In genomic region chr1:183841950-183842816, GRCh38 we compare ENCODE assay signal across 7 cellular contexts. TPM values are rescaled to one million over a fixed set of nuclear protein-coding genes. Genes with fewer than 3 reads are reported as not detected.
DNase-seq lines count a peak whose midpoint lies in the region; ATAC-seq lines count a peak whose summit lies in the region.

No MANE protein-coding gene starts in this region.

- H3K27ac Mint-ChIP-seq in activated naive CD8-positive, alpha-beta T cell treated with anti-CD3 and anti-CD28 coated beads for 36 hours = peak overlapping the region; percentile 87
- peak overlapping the region in 1 of 6 donors; percentile 14 for H3K27ac Mint-ChIP-seq in immature natural killer cell

- H3K4me3 Mint-ChIP-seq in activated naive CD8-positive, alpha-beta T cell treated with anti-CD3 and anti-CD28 coated beads for 36 hours = peak overlapping the region; percentile 42
- peak overlapping the region in 3 of 5 donors; percentile 2 to 20 (median 13) for H3K4me3 Mint-ChIP-seq in immature natural killer cell

- peaks cover 25% of the 10 kb centered on the region for H3K4me1 Mint-ChIP-seq in activated naive CD8-positive, alpha-beta T cell treated with anti-CD3 and anti-CD28 coated beads for 36 hours
- H3K4me1 Mint-ChIP-seq in immature natural killer cell = peaks cover 6 to 11% of the 10 kb centered on the region in 2 donors

- no peaks in the 10 kb centered on the region for H3K27me3 Mint-ChIP-seq in activated naive CD8-positive, alpha-beta T cell treated with anti-CD3 and anti-CD28 coated beads for 36 hours
- peaks cover 0 to 2% (median 0%) of the 10 kb centered on the region in 3 donors for H3K27me3 Mint-ChIP-seq in immature natural killer cell (ENCODE audit: low read depth in 3 of 3)

- no peaks in the 10 kb centered on the region for H3K36me3 Mint-ChIP-seq in activated naive CD8-positive, alpha-beta T cell treated with anti-CD3 and anti-CD28 coated beads for 36 hours
- no peaks in the 10 kb centered on the region for H3K36me3 Mint-ChIP-seq in immature natural killer cell

- DNase-seq in MG63 (peak; percentile 64), immature natural killer cell (no peak), inferior parietal cortex (ENCODE audit: extremely low spot score) (no peak)
- DNase-seq in activated naive CD8-positive, alpha-beta T cell treated with anti-CD3 and anti-CD28 coated beads for 36 hours = peak; percentile 14
- peak; percentile 19 for DNase-seq in stimulated activated naive CD4-positive, alpha-beta T cell treated with Interleukin-2 at 50 U/mL for 16 hours (lab: John Stamatoyannopoulos, UW)

- peak overlapping the region; percentile 11 for H3K4me3 ChIP-seq in MG63

- H3K9me3 ChIP-seq in MG63 = no peaks in the 10 kb centered on the region

- no peaks in the 10 kb centered on the region for H3K9me3 Mint-ChIP-seq in activated naive CD8-positive, alpha-beta T cell treated with anti-CD3 and anti-CD28 coated beads for 36 hours
- no peaks in the 10 kb centered on the region for H3K9me3 Mint-ChIP-seq in immature natural killer cell

- ATAC-seq in GM18498 (IDR thresholded peaks at IDR 0.05; ENCODE audit: unreplicated experiment) (peak; percentile 92), GM21786 (IDR thresholded peaks at IDR 0.05; ENCODE audit: unreplicated experiment) (peak; percentile 91)

- H3K27me3 ChIP-seq in MG63 = no peaks in the 10 kb centered on the region

- H3K36me3 ChIP-seq in MG63 = no peaks in the 10 kb centered on the region

RNA-seq across cellular contexts. Expression of gene RGL1, which starts 37.3 kb away (rescaled TPM):
- 4.1 and 4.9 TPM in 2 replicates for total RNA-seq in MG63 (2014; rRNA removed; shearing (Covaris generic); ENCODE audit: low replicate concordance)
- total RNA-seq in activated naive CD8-positive, alpha-beta T cell treated with anti-CD3 and anti-CD28 coated beads for 36 hours = 1 to 10 TPM; 1.6 to 1.7 TPM
- under 1 TPM in 2 of 3 donors, not detected in 1; 0.09 to 0.20 TPM for polyA plus RNA-seq in immature natural killer cell

Comparison
In these comparisons a context has a peak if more than half of its experiments do, and no peak if none do; other contexts are left out.
1. DNase-seq: peak in MG63 (single experiment), activated naive CD8-positive, alpha-beta T cell treated with anti-CD3 and anti-CD28 coated beads for 36 hours (single experiment) and stimulated activated naive CD4-positive, alpha-beta T cell treated with Interleukin-2 at 50 U/mL for 16 hours (single experiment); none in immature natural killer cell (0 of 3) and inferior parietal cortex (single experiment).